In genomic region chr18:34600874-34601273, GRCh38 we compare ENCODE assay signal across 20 cellular contexts.
DNase-seq lines count a peak whose midpoint lies in the region; ATAC-seq and TF ChIP-seq lines count a peak whose summit lies in the region.
"Had no signal": no experiment of that assay in that cellular context is flagged by ENCODE, and none has a peak within 500 bp of the region (broad histone marks: within the 10 kb centered on the region; RNA-seq: fewer than 3 reads in every experiment).

No MANE protein-coding gene starts in this region.

- no peaks in the 10 kb centered on the region for H3K27me3 ChIP-seq in right atrium auricular region
- peaks cover 2% of the 10 kb centered on the region; the same call in 1 of the 2 replicates for H3K27me3 ChIP-seq in IMR-90 (ENCODE audit: control insufficient read depth, insufficient read depth, low read length)
- H3K27me3 ChIP-seq in gastrocnemius medialis: no peaks in the 10 kb centered on the region
- H3K27me3 ChIP-seq in thyroid gland: no peaks in the 10 kb centered on the region
- H3K27me3 ChIP-seq: BLaER1 had no signal

- H3K4me3 Mint-ChIP-seq in WTC11: no peak overlapping the region
- H3K4me3 Mint-ChIP-seq: B cell; CD4-positive, CD25-positive, alpha-beta regulatory T cell; CD8-positive, alpha-beta T cell; GM23338; H9 had no signal

- no peak overlapping the region for H2AK5ac ChIP-seq in IMR-90 (ENCODE audit: low read depth, low read length)

- H3K4me3 ChIP-seq in right atrium auricular region (no peak overlapping the region), IMR-90 (ENCODE audit: insufficient read depth, low read depth, low read length) (no peak overlapping the region), gastrocnemius medialis (no peak overlapping the region), thyroid gland (replicated peaks in 1 of 3) (no peak overlapping the region)
- H3K4me3 ChIP-seq: BLaER1, GM23338 had no signal

- H3K9me1 ChIP-seq in IMR-90 (ENCODE audit: insufficient read depth, low read length): no peaks in the 10 kb centered on the region

- peak overlapping the region; percentile 23; the same call in 1 of the 3 replicates for H2BK15ac ChIP-seq in IMR-90 (ENCODE audit: low read depth, low read length)

- H4K20me1 ChIP-seq in IMR-90 (ENCODE audit: insufficient read depth, low read length): no peaks in the 10 kb centered on the region
- H4K20me1 ChIP-seq: BLaER1 had no signal

- 0 out of 2 replicates have a peak overlapping the region, but pooled peaks have one; percentile 1 for H2BK20ac ChIP-seq in IMR-90 (ENCODE audit: low read depth, low read length)

- TF ChIP-seq POLR2A in IMR-90 (IDR thresholded peaks at IDR 0.05; ENCODE audit: low read depth, low read length) (no peak), gastrocnemius medialis (IDR thresholded peaks at IDR 0.05) (no peak), thyroid gland (IDR thresholded peaks at IDR 0.05) (no peak)

- ATAC-seq in Right ventricle myocardium inferior: peak; percentile 23
- no peak for ATAC-seq in IMR-90 (ENCODE audit: low read depth)
- ATAC-seq in WTC11: peak; percentile 36
- ATAC-seq in gastrocnemius medialis: peak in 1 of 2 donors; percentile 37
- ATAC-seq in GM21360 (IDR thresholded peaks at IDR 0.05; ENCODE audit: unreplicated experiment): no peak
- no peak for ATAC-seq in HG02763 (IDR thresholded peaks at IDR 0.05; ENCODE audit: unreplicated experiment)
- ATAC-seq: CD8-positive, alpha-beta T cell; GM23338; HCT116 had no signal

- no peak overlapping the region for H3K23ac ChIP-seq in IMR-90 (ENCODE audit: low read depth, low read length)

- H2BK5ac ChIP-seq in IMR-90 (ENCODE audit: low read depth, low read length, poor library complexity, severe bottlenecking): no peak overlapping the region

- no peaks in the 10 kb centered on the region for H3K9me3 ChIP-seq in right atrium auricular region
- no peaks in the 10 kb centered on the region for H3K9me3 ChIP-seq in IMR-90 (ENCODE audit: control insufficient read depth, insufficient read depth, low read length)
- no peaks in the 10 kb centered on the region for H3K9me3 ChIP-seq in gastrocnemius medialis
- H3K9me3 ChIP-seq in thyroid gland: no peaks in the 10 kb centered on the region
- H3K9me3 ChIP-seq: BLaER1, Caco-2 had no signal

- no peak overlapping the region for H3K27ac ChIP-seq in right atrium auricular region
- H3K27ac ChIP-seq in IMR-90 (ENCODE audit: insufficient read depth, low read length): no peak overlapping the region
- peak overlapping the region; percentile 34 to 87 (median 76) for H3K27ac ChIP-seq in gastrocnemius medialis
- H3K27ac ChIP-seq in thyroid gland: no peak overlapping the region
- H3K27ac ChIP-seq: 22Rv1, BLaER1, C4-2B had no signal

- no peak overlapping the region for H3K27ac Mint-ChIP-seq in WTC11
- H3K27ac Mint-ChIP-seq: B cell; CD4-positive, CD25-positive, alpha-beta regulatory T cell; CD8-positive, alpha-beta T cell; GM23338; H9 had no signal

- H3K36me3 ChIP-seq in right atrium auricular region (no peaks in the 10 kb centered on the region), IMR-90 (ENCODE audit: control insufficient read depth, insufficient read depth, low read length) (no peaks in the 10 kb centered on the region), gastrocnemius medialis (no peaks in the 10 kb centered on the region), thyroid gland (no peaks in the 10 kb centered on the region)
- H3K36me3 ChIP-seq: BLaER1 had no signal

- no peak overlapping the region for H3K56ac ChIP-seq in IMR-90 (ENCODE audit: extremely low read depth, insufficient read depth, low read length)

- peaks cover 14% of the 10 kb centered on the region for H3K4me1 Mint-ChIP-seq in WTC11
- H3K4me1 Mint-ChIP-seq: B cell; CD4-positive, CD25-positive, alpha-beta regulatory T cell had no signal

- no peak overlapping the region for H3K14ac ChIP-seq in IMR-90 (replicated peaks; ENCODE audit: low read depth, low read length)

- no peak overlapping the region for H3K18ac ChIP-seq in IMR-90 (ENCODE audit: low read depth, low read length)

- H3K4ac ChIP-seq in IMR-90 (ENCODE audit: low read depth, low read length): no peak overlapping the region

- H3K9ac ChIP-seq in IMR-90 (ENCODE audit: low read depth, low read length): no peak overlapping the region
- H3K9ac ChIP-seq: BLaER1 had no signal

- H4K5ac ChIP-seq in IMR-90 (ENCODE audit: low read depth, low read length): no peak overlapping the region

- no peak for TF ChIP-seq CTCF in right atrium auricular region (IDR thresholded peaks at IDR 0.05)
- TF ChIP-seq CTCF in IMR-90 (conservative IDR thresholded peaks at IDR 0.05; ENCODE audit: low read depth, low read length): no peak
- TF ChIP-seq CTCF in WTC11 (IDR thresholded peaks at IDR 0.05): no peak
- no peak for TF ChIP-seq CTCF in gastrocnemius medialis (IDR thresholded peaks at IDR 0.05 in 4 of 5, conservative IDR thresholded peaks at IDR 0.05 in 1 of 5)
- no peak for TF ChIP-seq CTCF in thyroid gland (IDR thresholded peaks at IDR 0.05)

- peaks cover 11% of the 10 kb centered on the region; the same call in 1 of the 2 replicates for H3K9me3 Mint-ChIP-seq in WTC11
- H3K9me3 Mint-ChIP-seq: CD8-positive, alpha-beta T cell; GM23338; H9 had no signal

- H2BK120ac ChIP-seq in IMR-90 (ENCODE audit: low read depth, low read length): 0 out of 2 replicates have a peak overlapping the region, but pooled peaks have one; percentile 19

- CTCF ChIA-PET in IMR-90 (lab: Yijun Ruan, JAX): no interaction called here
- CTCF ChIA-PET in WTC11 (lab: Charles Lee): no interaction called here

- peaks cover 0 to 19% of the 10 kb centered on the region in 2 donors for H3K4me1 ChIP-seq in right atrium auricular region
- H3K4me1 ChIP-seq in IMR-90 (ENCODE audit: control insufficient read depth, insufficient read depth, low read length): peaks cover 6% of the 10 kb centered on the region
- H3K4me1 ChIP-seq in gastrocnemius medialis: peaks cover 38 to 47% of the 10 kb centered on the region in 2 donors
- H3K4me1 ChIP-seq in thyroid gland: peaks cover 20 to 22% of the 10 kb centered on the region in 2 donors
- H3K4me1 ChIP-seq: BLaER1, Caco-2 had no signal

- no peak overlapping the region for H4K91ac ChIP-seq in IMR-90 (ENCODE audit: insufficient read depth, low read depth, low read length)

- DNase-seq in Right ventricle myocardium inferior (ENCODE audit: missing footprints) (no peak), right atrium auricular region (ENCODE audit: low spot score) (no peak), IMR-90 (no peak), WTC11 (ENCODE audit: low spot score) (no peak), gastrocnemius medialis (no peak), thyroid gland (no peak)
- DNase-seq: Caco-2; CD4-positive, CD25-positive, alpha-beta regulatory T cell; CD8-positive, alpha-beta T cell; DMS153; DND-41; H9 had no signal

- intact Hi-C loops in Right ventricle myocardium inferior (cut with DNase I): no loop called here
- intact Hi-C loops in IMR-90 (cut with micrococcal nuclease): no loop called here
- intact Hi-C loops in gastrocnemius medialis (cut with DNase I; ENCODE audit: low total_unique reads): no loop called here
- intact Hi-C loops in thyroid gland (cut with DNase I): no loop called here

- no peaks in the 10 kb centered on the region for H3K79me1 ChIP-seq in IMR-90 (ENCODE audit: low read depth in 1 of 2, low read length in 2 of 2)

- H2AK9ac ChIP-seq in IMR-90 (replicated peaks; ENCODE audit: low read depth, low read length, poor library complexity): no peak overlapping the region

- POLR2A ChIA-PET in IMR-90 (lab: Charles Lee; ENCODE audit: unreplicated experiment) (no interaction called here), WTC11 (lab: Charles Lee) (no interaction called here)

- no peaks in the 10 kb centered on the region for H3K27me3 Mint-ChIP-seq in WTC11 (ENCODE audit: low read depth)
- H3K27me3 Mint-ChIP-seq: B cell; CD4-positive, CD25-positive, alpha-beta regulatory T cell had no signal

- TF ChIP-seq RAD21 in IMR-90 (IDR thresholded peaks at IDR 0.05; ENCODE audit: low read length): no peak

- no peak overlapping the region for H2AFZ ChIP-seq in IMR-90 (replicated peaks; ENCODE audit: low read length, poor library complexity)
- H2AFZ ChIP-seq: GM23338 had no signal

- in situ Hi-C loops in IMR-90 (cut with MboI; ENCODE audit: low sequenced_read_pairs) (no loop called here), gastrocnemius medialis (cut with MboI; ENCODE audit: low sequenced_read_pairs in 4 of 4) (loop anchor here in 1 of 4 donors (5.0 kb wide), 1 partner anchor 46 kb away; no protein-coding TSS in a partner anchor)

- H3K4me2 ChIP-seq in IMR-90 (ENCODE audit: low read depth, low read length): no peak overlapping the region
- H3K4me2 ChIP-seq: BLaER1, GM23338 had no signal

- peaks cover 10% of the 10 kb centered on the region for H3K36me3 Mint-ChIP-seq in WTC11
- H3K36me3 Mint-ChIP-seq: CD4-positive, CD25-positive, alpha-beta regulatory T cell; CD8-positive, alpha-beta T cell had no signal

- H4K8ac ChIP-seq in IMR-90 (ENCODE audit: low read depth in 2 of 2, low read length in 2 of 2): no peak overlapping the region

- BruUV-seq in IMR-90 (replicated peaks; lab: Mats Ljungman, UMichigan): no TSS peak

- dilution Hi-C loops in IMR-90 (cut with HindIII; ENCODE audit: low sequenced_read_pairs, unreplicated experiment): no loop called here

TF ChIP-seq in IMR-90, 13 proteins besides CTCF, POLR2A, EP300 and RAD21 (continues in another document):
- TF ChIP-seq RFX5 (IDR thresholded peaks at IDR 0.05; ENCODE audit: low read depth, low read length) (no peak), RCOR1 (IDR thresholded peaks at IDR 0.05; ENCODE audit: insufficient replicate concordance, low read length) (no peak), CHD1 (IDR thresholded peaks at IDR 0.05; ENCODE audit: low read depth, low read length) (no peak)
- TF ChIP-seq, protein P1, sequence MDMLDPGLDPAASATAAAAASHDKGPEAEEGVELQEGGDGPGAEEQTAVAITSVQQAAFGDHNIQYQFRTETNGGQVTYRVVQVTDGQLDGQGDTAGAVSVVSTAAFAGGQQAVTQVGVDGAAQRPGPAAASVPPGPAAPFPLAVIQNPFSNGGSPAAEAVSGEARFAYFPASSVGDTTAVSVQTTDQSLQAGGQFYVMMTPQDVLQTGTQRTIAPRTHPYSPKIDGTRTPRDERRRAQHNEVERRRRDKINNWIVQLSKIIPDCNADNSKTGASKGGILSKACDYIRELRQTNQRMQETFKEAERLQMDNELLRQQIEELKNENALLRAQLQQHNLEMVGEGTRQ (IDR thresholded peaks at IDR 0.05; ENCODE audit: low read depth, low read length): no peak

TF ChIP-seq in WTC11, 78 proteins besides CTCF, POLR2A, EP300 and RAD21 (continues in another document):
- TF ChIP-seq SMAD3 (CRISPR knock-in tag; IDR thresholded peaks at IDR 0.05; ENCODE audit: borderline replicate concordance): no peak

Comparison
In these comparisons a context has a peak if more than half of its experiments do, and no peak if none do; other contexts are left out.
1. ATAC-seq: peak in Right ventricle myocardium inferior (single experiment) and WTC11 (single experiment); none in IMR-90 (single experiment), GM21360 (single experiment) and HG02763 (single experiment).
2. H3K27ac ChIP-seq: peak in gastrocnemius medialis (4 of 4); none in right atrium auricular region (0 of 2), IMR-90 (single experiment) and thyroid gland (0 of 3).